Comparison of ENCODE assay signal across 36 cellular contexts in the genomic region with DNA sequence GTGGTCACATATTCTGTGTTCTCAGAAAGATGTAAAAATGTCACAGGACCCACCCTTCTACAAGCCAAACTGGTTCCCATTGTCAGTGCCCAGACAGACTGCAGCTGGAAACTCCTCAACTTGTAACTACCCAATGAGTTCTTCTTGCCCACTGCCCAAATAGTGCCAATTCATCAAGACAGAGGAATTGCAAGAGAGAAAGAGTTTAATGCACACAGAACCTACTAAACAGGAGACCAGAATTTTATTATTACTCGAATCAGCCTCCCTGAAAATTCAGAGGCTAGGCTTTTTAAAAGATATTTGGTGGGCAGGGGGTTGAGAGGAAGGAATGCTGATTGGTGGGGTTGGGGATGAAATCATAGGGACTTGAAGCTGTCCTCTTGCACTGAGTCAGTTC.
DNase-seq lines count a peak whose midpoint lies in the region; ATAC-seq, FAIRE-seq and TF ChIP-seq lines count a peak whose summit lies in the region.
"Had no signal": no experiment of that assay in that cellular context is flagged by ENCODE, and none has a peak within 500 bp of the region (broad histone marks: within the 10 kb centered on the region; RNA-seq: fewer than 3 reads in every experiment).

No MANE protein-coding gene starts in this region.

- CTCF ChIA-PET in HCT116 (lab: Charles Lee), result no interaction called here
- CTCF ChIA-PET in HEK293 (lab: Yijun Ruan, JAX), result no interaction called here
- CTCF ChIA-PET in K562 (lab: Yijun Ruan, JAX; ENCODE audit: low intra/inter-chr PET ratio), result no interaction called here

- H3K4me2 ChIP-seq in HCT116 (ENCODE audit: low read length) (no peak overlapping the region), K562 (ENCODE audit: insufficient read depth, low read length) (no peak overlapping the region)
- H3K4me2 ChIP-seq: A549; BLaER1; BLaER1 treated with 17β-estradiol and CSF1 and Interleukin-3, amounts not matched to agents 10 nM and 100 nM had no signal

- H3K4me1 Mint-ChIP-seq in immature natural killer cell, result no peaks in the 10 kb centered on the region
- H3K4me1 Mint-ChIP-seq: B cell; CD14-positive monocyte; CD4-positive, alpha-beta memory T cell; CD4-positive, CD25-positive, alpha-beta regulatory T cell; CD8-positive, alpha-beta memory T cell had no signal

- ATAC-seq in HCT116 (no peak), K562 (no peak)
- ATAC-seq: A549; CD8-positive, alpha-beta T cell had no signal

- POLR2A ChIA-PET in HCT116 (lab: Charles Lee) (no interaction called here), HEK293 (lab: Yijun Ruan, JAX) (no interaction called here), K562 (lab: Yijun Ruan, JAX) (interaction anchor here (0.6 kb wide), 2 partner anchors 11 to 441 kb away, joined by 3 read pairs; no protein-coding TSS in a partner anchor)

- peaks cover 9 to 25% (median 15%) of the 10 kb centered on the region in 6 donors for H3K9me3 Mint-ChIP-seq in immature natural killer cell

- H3K79me2 ChIP-seq in HCT116 (ENCODE audit: insufficient read depth, low read length), result no peaks in the 10 kb centered on the region
- H3K79me2 ChIP-seq in K562 (ENCODE audit: control insufficient read depth, insufficient read depth, low read length), result no peaks in the 10 kb centered on the region

- FAIRE-seq in K562 (lab: Jason Lieb, UNC) (no peak), bronchial epithelial cell (lab: Jason Lieb, UNC) (peak; percentile 50)
- FAIRE-seq: A204.1, D721Med had no signal

- H3K27me3 ChIP-seq in HCT116 (ENCODE audit: insufficient read depth, low read length) (0 out of 2 replicates have a peak, but pooled peaks cover 5% of the 10 kb centered on the region), K562 (ENCODE audit: control insufficient read depth in 2 of 2, insufficient read depth in 2 of 2, low read length in 2 of 2) (peaks cover 2 to 17% of the 10 kb centered on the region in 2 experiments; a peak in 3 of 5 replicates), bronchial epithelial cell (ENCODE audit: control insufficient read depth, insufficient read depth, low read length) (no peaks in the 10 kb centered on the region)
- H3K27me3 ChIP-seq: BE2C; BLaER1; BLaER1 treated with 17β-estradiol and CSF1 and Interleukin-3, amounts not matched to agents 10 nM and 100 nM had no signal

- no peaks in the 10 kb centered on the region for H3K9me2 ChIP-seq in HCT116 (ENCODE audit: insufficient read depth)

- TF ChIP-seq EP300 in K562 (IDR thresholded peaks at IDR 0.05; ENCODE audit: low read length), result no peak

- TF ChIP-seq CTCF in HCT116 (IDR thresholded peaks at IDR 0.05 in 2 of 3, conservative IDR thresholded peaks at IDR 0.05 in 1 of 3; ENCODE audit: borderline replicate concordance in 1 of 3, insufficient read depth in 1 of 3, low read depth in 2 of 3, low read length in 2 of 3), result no peak
- TF ChIP-seq CTCF in HEK293 (tag by site-specific recombination; IDR thresholded peaks at IDR 0.05), result no peak
- no peak for TF ChIP-seq CTCF in K562 (IDR thresholded peaks at IDR 0.05 in 2 of 3, conservative IDR thresholded peaks at IDR 0.05 in 1 of 3; ENCODE audit: insufficient read depth in 2 of 3, low read depth in 1 of 3, low read length in 3 of 3)
- no peak for TF ChIP-seq CTCF in bronchial epithelial cell (IDR thresholded peaks at IDR 0.05; ENCODE audit: insufficient read depth, low read length, severe bottlenecking)

- no peak overlapping the region for H3K27ac ChIP-seq in HCT116 (ENCODE audit: low read depth, low read length)
- no peak overlapping the region for H3K27ac ChIP-seq in HEK293 (ENCODE audit: extremely low read depth, low read depth, low read length)
- no peak overlapping the region for H3K27ac ChIP-seq in K562 (ENCODE audit: extremely low read depth, low read depth, low read length)
- H3K27ac ChIP-seq: 22Rv1; A549; BLaER1; BLaER1 treated with 17β-estradiol and CSF1 and Interleukin-3, amounts not matched to agents 10 nM and 100 nM; C4-2B had no signal

- BruUV-seq in HCT116 (replicated peaks; lab: Mats Ljungman, UMichigan) (no TSS peak), K562 (replicated peaks; lab: Mats Ljungman, UMichigan) (no TSS peak)

- no peak overlapping the region for H2AFZ ChIP-seq in HCT116 (ENCODE audit: low read depth, low read length, poor library complexity, severe bottlenecking)
- no peak overlapping the region for H2AFZ ChIP-seq in K562 (ENCODE audit: low read depth, low read length)

- no peak overlapping the region for H3K27ac Mint-ChIP-seq in immature natural killer cell
- H3K27ac Mint-ChIP-seq: B cell; CD14-positive monocyte; CD4-positive, alpha-beta memory T cell; CD4-positive, alpha-beta T cell; CD4-positive, CD25-positive, alpha-beta regulatory T cell; CD8-positive, alpha-beta T cell had no signal

- TF ChIP-seq POLR2A in HCT116 (IDR thresholded peaks at IDR 0.05; ENCODE audit: borderline replicate concordance, extremely low read depth, insufficient read depth, insufficient read length) (no peak), K562 (conservative IDR thresholded peaks at IDR 0.05) (no peak)

- H3K9me3 ChIP-seq in HCT116 (ENCODE audit: control insufficient read depth in 1 of 2, insufficient read depth in 1 of 2, low read depth in 1 of 2, low read length in 2 of 2), result peaks cover 3 to 10% of the 10 kb centered on the region in 2 experiments; a peak in 2 of 4 replicates
- H3K9me3 ChIP-seq in HEK293 (ENCODE audit: control insufficient read depth, insufficient read depth, low read depth, low read length), result no peaks in the 10 kb centered on the region; the same call in 1 of the 2 replicates
- H3K9me3 ChIP-seq in K562 (replicated peaks; ENCODE audit: control insufficient read depth, insufficient read depth, low read depth, low read length), result no peaks in the 10 kb centered on the region

- no peak overlapping the region for H3K4me3 Mint-ChIP-seq in immature natural killer cell
- H3K4me3 Mint-ChIP-seq: B cell; CD14-positive monocyte; CD4-positive, alpha-beta memory T cell; CD4-positive, alpha-beta T cell; CD8-positive, alpha-beta memory T cell; CD8-positive, alpha-beta T cell had no signal

- no peak for DNase-seq in HCT116 (ENCODE audit: low read depth, low spot score)
- no peak for DNase-seq in K562 (ENCODE audit: extremely low read depth in 1 of 4, low spot score in 3 of 4)
- no peak for DNase-seq in bronchial epithelial cell (ENCODE audit: low read depth)
- DNase-seq in AML-193 (lab: John Stamatoyannopoulos, UW), result no peak
- no peak for DNase-seq in NCI-H524 treated with DMSO at 0.1 percent for 48 hours (lab: John Stamatoyannopoulos, UW)
- no peak for DNase-seq in NCI-H2029 treated with DMSO at 0.1 percent for 48 hours (lab: John Stamatoyannopoulos, UW)
- no peak for DNase-seq in immature natural killer cell
- DNase-seq: 8988T; ACHN; BE2C; C1 segment of cervical spinal cord; Caco-2; Calu3; CD4-positive, alpha-beta memory T cell; CD4-positive, alpha-beta T cell; CD4-positive, CD25-positive, alpha-beta regulatory T cell; CD8-positive, alpha-beta memory T cell; CD8-positive, alpha-beta T cell; COR-L47; DMS 273 treated with DMSO at 0.1 percent for 48 hours; DMS153; DMS53; DMS79; DMS79 treated with DMSO at 0.1 percent for 48 hours; DND-41; EL had no signal

- TF ChIP-seq RAD21 in HCT116 (IDR thresholded peaks at IDR 0.05; ENCODE audit: low read depth), result no peak
- no peak for TF ChIP-seq RAD21 in K562 (CRISPR knock-in tag; conservative IDR thresholded peaks at IDR 0.05 in 1 of 2, IDR thresholded peaks at IDR 0.05 in 1 of 2)

- H3K36me3 Mint-ChIP-seq in immature natural killer cell, result peaks cover 0 to 5% (median 4%) of the 10 kb centered on the region in 3 donors
- H3K36me3 Mint-ChIP-seq: CD14-positive monocyte; CD4-positive, CD25-positive, alpha-beta regulatory T cell; CD8-positive, alpha-beta T cell had no signal

- H3K9ac ChIP-seq in HCT116 (ENCODE audit: low read length) (no peak overlapping the region), K562 (ENCODE audit: insufficient read depth in 1 of 2, low read depth in 2 of 2, low read length in 2 of 2) (no peak overlapping the region)
- H3K9ac ChIP-seq: BLaER1; BLaER1 treated with 17β-estradiol and CSF1 and Interleukin-3, amounts not matched to agents 10 nM and 100 nM had no signal

- H3K9me1 ChIP-seq in K562 (ENCODE audit: control insufficient read depth, insufficient read depth, low read length), result no peaks in the 10 kb centered on the region

- H4K20me1 ChIP-seq in HCT116 (ENCODE audit: insufficient read depth) (no peaks in the 10 kb centered on the region), K562 (replicated peaks; ENCODE audit: control insufficient read depth, insufficient read depth, low read length) (no peaks in the 10 kb centered on the region)
- H4K20me1 ChIP-seq: BLaER1; BLaER1 treated with 17β-estradiol and CSF1 and Interleukin-3, amounts not matched to agents 10 nM and 100 nM had no signal

- RAD21 ChIA-PET in HCT116 (lab: Charles Lee; ENCODE audit: low non-redundant PET in 1 of 2, low total read pairs in 2 of 2, uncharacterized antibody in 2 of 2, unreplicated experiment in 2 of 2), result no interaction called here

- H3K4me1 ChIP-seq in HCT116 (ENCODE audit: control insufficient read depth in 1 of 2, insufficient read depth in 2 of 2, low read length in 2 of 2), result no peaks in the 10 kb centered on the region
- no peaks in the 10 kb centered on the region for H3K4me1 ChIP-seq in HEK293 (ENCODE audit: control insufficient read depth, insufficient read depth, low read length)
- no peaks in the 10 kb centered on the region for H3K4me1 ChIP-seq in K562 (replicated peaks in 1 of 2; ENCODE audit: control insufficient read depth in 2 of 2, insufficient read depth in 2 of 2, low read length in 2 of 2)
- H3K4me1 ChIP-seq: A549; BE2C; BLaER1; BLaER1 treated with 17β-estradiol and CSF1 and Interleukin-3, amounts not matched to agents 10 nM and 100 nM; Caco-2 had no signal

- in situ Hi-C loops in K562 (cut with MboI), result no loop called here

- intact Hi-C loops in HCT116 (cut with micrococcal nuclease), result no loop called here
- intact Hi-C loops in K562 (cut with micrococcal nuclease), result no loop called here

- no peak overlapping the region for H3K4me3 ChIP-seq in HCT116 (replicated peaks in 1 of 2; ENCODE audit: low read depth in 1 of 2, low read length in 2 of 2)
- H3K4me3 ChIP-seq in HEK293 (ENCODE audit: low read depth, low read length), result no peak overlapping the region
- H3K4me3 ChIP-seq in K562, result no peak overlapping the region
- no peak overlapping the region for H3K4me3 ChIP-seq in bronchial epithelial cell (ENCODE audit: low read depth, low read length)
- H3K4me3 ChIP-seq: A549; BLaER1; BLaER1 treated with 17β-estradiol and CSF1 and Interleukin-3, amounts not matched to agents 10 nM and 100 nM had no signal

- WGBS in K562 (ENCODE audit: insufficient coverage, low coverage, missing lambda C conversion rate), result 5% methylated on average over 1 of the region's 1 CpG

- H3K27me3 Mint-ChIP-seq in immature natural killer cell (ENCODE audit: low read depth in 3 of 3), result peaks cover 3 to 14% (median 6%) of the 10 kb centered on the region in 3 donors

- no peaks in the 10 kb centered on the region for H3K36me3 ChIP-seq in HCT116 (ENCODE audit: control insufficient read depth in 1 of 2, insufficient read depth in 2 of 2, low read length in 2 of 2)
- no peaks in the 10 kb centered on the region for H3K36me3 ChIP-seq in HEK293 (ENCODE audit: control insufficient read depth in 2 of 2, insufficient read depth in 1 of 2, low read length in 2 of 2)
- H3K36me3 ChIP-seq in K562 (ENCODE audit: control insufficient read depth, insufficient read depth, low read length), result no peaks in the 10 kb centered on the region
- H3K36me3 ChIP-seq in bronchial epithelial cell (ENCODE audit: control insufficient read depth, insufficient read depth, low read length), result no peaks in the 10 kb centered on the region
- H3K36me3 ChIP-seq: BE2C; BLaER1; BLaER1 treated with 17β-estradiol and CSF1 and Interleukin-3, amounts not matched to agents 10 nM and 100 nM had no signal
